ENCODE assay signal across 8 cellular contexts in the genomic region with DNA sequence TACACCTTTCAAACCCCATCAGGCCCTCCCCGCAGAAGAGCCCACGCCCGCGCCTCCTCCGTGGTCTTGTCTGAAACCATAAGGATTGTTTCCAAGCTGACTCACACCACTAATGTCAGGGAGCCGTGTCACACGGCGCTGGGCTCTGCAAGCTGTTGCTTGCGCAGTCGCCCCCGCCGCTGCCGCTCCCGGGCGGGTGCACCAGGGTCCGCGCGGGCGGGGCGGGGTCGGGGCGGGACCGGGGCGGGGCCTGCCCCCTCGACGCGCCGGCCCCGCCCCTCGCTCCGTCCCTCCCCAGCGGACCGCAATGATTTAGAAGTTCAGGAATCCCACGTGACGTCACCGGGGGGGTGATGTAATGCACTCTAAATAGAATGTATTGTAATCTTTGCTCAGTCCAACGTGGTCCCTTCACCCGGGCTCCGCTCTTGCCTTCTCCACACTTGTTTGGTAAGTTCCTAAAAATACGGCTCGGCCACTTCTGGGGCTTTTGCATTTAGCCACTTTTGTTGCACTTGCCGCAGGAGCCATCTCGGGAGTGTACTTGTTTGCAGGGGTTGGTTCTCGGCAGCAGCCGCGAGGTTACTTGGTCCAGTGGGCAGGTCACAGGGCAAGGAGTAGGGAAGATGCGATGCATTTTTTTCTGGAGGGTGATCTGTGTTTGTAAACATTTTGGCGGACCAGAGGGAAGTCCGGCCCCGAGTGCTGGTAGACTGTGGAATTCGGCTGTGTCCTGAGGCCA. TPM values are rescaled to one million over a fixed set of nuclear protein-coding genes. Genes with fewer than 3 reads are reported as not detected.
DNase-seq lines count a peak whose midpoint lies in the region; ATAC-seq, FAIRE-seq and TF ChIP-seq lines count a peak whose summit lies in the region.

No MANE protein-coding gene starts in this region.

- H3K4me1 Mint-ChIP-seq in CD8-positive, alpha-beta T cell (ENCODE audit: low read depth): peaks cover 27% of the 10 kb centered on the region
- peaks cover 12% of the 10 kb centered on the region for H3K4me1 Mint-ChIP-seq in activated CD8-positive, alpha-beta memory T cell treated with anti-CD3 and anti-CD28 coated beads, Interleukin-2, amount 10 ng/mL, durations not matched to agents 7 days and 5 days

- peak overlapping the region; percentile 50 for H3K4me3 ChIP-seq in CD8-positive, alpha-beta T cell (ENCODE audit: low read depth, low read length)
- peak overlapping the region; percentile 51 to 87 (median 79) for H3K4me3 ChIP-seq in endothelial cell of umbilical vein (replicated peaks in 1 of 3; ENCODE audit: insufficient read depth in 1 of 3, low read depth in 1 of 3, low read length in 3 of 3)

- H3K9ac ChIP-seq in endothelial cell of umbilical vein (replicated peaks; ENCODE audit: extremely low read depth, insufficient read depth, low read length): peak overlapping the region; percentile 84

- H2AFZ ChIP-seq in endothelial cell of umbilical vein (ENCODE audit: low read depth, low read length): peak overlapping the region; percentile 64

- peak; percentile 91 for FAIRE-seq in endothelial cell of umbilical vein (lab: Jason Lieb, UNC)
- FAIRE-seq in GM19239 (lab: Jason Lieb, UNC): no peak

- intact Hi-C loops in CD8-positive, alpha-beta T cell (cut with DNase I, micrococcal nuclease): no loop called here
- intact Hi-C loops in endothelial cell of umbilical vein (cut with micrococcal nuclease): loop anchor here (1.0 to 5.0 kb wide), 6 partner anchors 100 to 443 kb away; no protein-coding TSS in a partner anchor

- no peaks in the 10 kb centered on the region for H4K20me1 ChIP-seq in endothelial cell of umbilical vein (replicated peaks; ENCODE audit: control insufficient read depth, extremely low read depth, insufficient read depth, low read length)

- POLR2A ChIA-PET in CD8-positive, alpha-beta T cell (lab: Charles Lee): no interaction called here
- POLR2A ChIA-PET in endothelial cell of umbilical vein (lab: Charles Lee): interaction anchor here (0.6 kb wide), 1 partner anchor 216 kb away, joined by 5 read pairs; no protein-coding TSS in a partner anchor

- H3K36me3 ChIP-seq in CD8-positive, alpha-beta T cell (ENCODE audit: insufficient read depth, low read length): no peaks in the 10 kb centered on the region
- no peaks in the 10 kb centered on the region for H3K36me3 ChIP-seq in endothelial cell of umbilical vein (ENCODE audit: control insufficient read depth in 2 of 2, extremely low read depth in 1 of 2, insufficient read depth in 2 of 2, low read length in 2 of 2)

- H3K4me3 Mint-ChIP-seq in CD8-positive, alpha-beta T cell: peak overlapping the region; percentile 85
- peak overlapping the region; percentile 58 for H3K4me3 Mint-ChIP-seq in activated CD8-positive, alpha-beta memory T cell treated with anti-CD3 and anti-CD28 coated beads, Interleukin-2, amount 10 ng/mL, durations not matched to agents 7 days and 5 days

- H3K27ac ChIP-seq in CD8-positive, alpha-beta T cell (ENCODE audit: low read depth, low read length): no peak overlapping the region
- H3K27ac ChIP-seq in endothelial cell of umbilical vein (ENCODE audit: insufficient read depth, low read depth, low read length): peak overlapping the region; percentile 63

- no peak for TF ChIP-seq POLR2A in endothelial cell of umbilical vein (IDR thresholded peaks at IDR 0.05; ENCODE audit: low read depth, low read length)

- CTCF ChIA-PET in CD8-positive, alpha-beta T cell (lab: Charles Lee): no interaction called here
- CTCF ChIA-PET in activated CD8-positive, alpha-beta memory T cell treated with anti-CD3 and anti-CD28 coated beads, Interleukin-2, amount 10 ng/mL, durations not matched to agents 7 days and 5 days (lab: Charles Lee): no interaction called here
- CTCF ChIA-PET in endothelial cell of umbilical vein (lab: Charles Lee): interaction anchor here (0.8 to 2.3 kb wide), 4 partner anchors 9 to 513 kb away, joined by 3 to 4 read pairs (median 4); no protein-coding TSS in a partner anchor

- dilution Hi-C loops in endothelial cell of umbilical vein (cut with MboI; ENCODE audit: extremely low pct_ligation_motif_present, low sequenced_read_pairs): no loop called here

- H3K9me3 ChIP-seq in CD8-positive, alpha-beta T cell (ENCODE audit: low read length): no peaks in the 10 kb centered on the region
- no peaks in the 10 kb centered on the region for H3K9me3 ChIP-seq in endothelial cell of umbilical vein (replicated peaks; ENCODE audit: control insufficient read depth, insufficient read depth, low read length)

- H3K27ac Mint-ChIP-seq in CD8-positive, alpha-beta T cell: no peak overlapping the region
- peak overlapping the region; percentile 39 for H3K27ac Mint-ChIP-seq in activated CD8-positive, alpha-beta memory T cell treated with anti-CD3 and anti-CD28 coated beads, Interleukin-2, amount 10 ng/mL, durations not matched to agents 7 days and 5 days

- DNase-seq in CD8-positive, alpha-beta T cell: peak in 6 of 7 experiments; percentile 5 to 66 (median 28)
- DNase-seq in NCI-H748 (lab: John Stamatoyannopoulos, UW; ENCODE audit: unreplicated experiment): peak; percentile 94
- peak; percentile 62 for DNase-seq in activated CD8-positive, alpha-beta memory T cell treated with anti-CD3 and anti-CD28 coated beads, Interleukin-2, amount 10 ng/mL, durations not matched to agents 7 days and 5 days
- DNase-seq in endothelial cell of umbilical vein (ENCODE audit: low read depth, low spot score): peak; percentile 93
- peak; percentile 94 for DNase-seq in mesenteric fat pad (ENCODE audit: low spot score)
- DNase-seq in stimulated activated CD8-positive, alpha-beta memory T cell treated with anti-CD3 and anti-CD28 coated beads, Interleukin-12 subunit alpha, Interleukin-12 subunit beta, amount 100 ng/mL, for 4 hours (ENCODE audit: low read depth): peak; percentile 57
- DNase-seq in GM19239 (ENCODE audit: insufficient read length, low spot score): no peak

- H3K27me3 ChIP-seq in CD8-positive, alpha-beta T cell (ENCODE audit: insufficient read depth, low read length): peaks cover 35% of the 10 kb centered on the region
- H3K27me3 ChIP-seq in endothelial cell of umbilical vein (ENCODE audit: control insufficient read depth in 2 of 2, insufficient read depth in 2 of 2, low read length in 2 of 2): no peaks in the 10 kb centered on the region

- H3K9me1 ChIP-seq in endothelial cell of umbilical vein (replicated peaks; ENCODE audit: control insufficient read depth, extremely low read depth, insufficient read depth, low read length): no peaks in the 10 kb centered on the region

- no peaks in the 10 kb centered on the region for H3K79me2 ChIP-seq in endothelial cell of umbilical vein (ENCODE audit: control insufficient read depth, insufficient read depth, low read length)

- peak overlapping the region; percentile 98 for H3K4me2 ChIP-seq in endothelial cell of umbilical vein (ENCODE audit: insufficient read depth, low read length)

- no peaks in the 10 kb centered on the region for H3K9me3 Mint-ChIP-seq in CD8-positive, alpha-beta T cell
- H3K9me3 Mint-ChIP-seq in activated CD8-positive, alpha-beta memory T cell treated with anti-CD3 and anti-CD28 coated beads, Interleukin-2, amount 10 ng/mL, durations not matched to agents 7 days and 5 days (ENCODE audit: low read depth): no peaks in the 10 kb centered on the region

- ATAC-seq in CD8-positive, alpha-beta T cell: peak; percentile 67
- peak; percentile 56 for ATAC-seq in HG02885 (IDR thresholded peaks at IDR 0.05; ENCODE audit: poor library complexity, unreplicated experiment)
- ATAC-seq in activated CD8-positive, alpha-beta memory T cell treated with anti-CD3 and anti-CD28 coated beads, Interleukin-2, amount 10 ng/mL, durations not matched to agents 7 days and 5 days: peak; percentile 59

- no peaks in the 10 kb centered on the region for H3K36me3 Mint-ChIP-seq in CD8-positive, alpha-beta T cell
- H3K36me3 Mint-ChIP-seq in activated CD8-positive, alpha-beta memory T cell treated with anti-CD3 and anti-CD28 coated beads, Interleukin-2, amount 10 ng/mL, durations not matched to agents 7 days and 5 days: no peaks in the 10 kb centered on the region

- BruUV-seq in endothelial cell of umbilical vein (replicated peaks; lab: Mats Ljungman, UMichigan): TSS peak; percentile 82

- H3K27me3 Mint-ChIP-seq in CD8-positive, alpha-beta T cell (ENCODE audit: low read depth): peaks cover 66% of the 10 kb centered on the region
- H3K27me3 Mint-ChIP-seq in activated CD8-positive, alpha-beta memory T cell treated with anti-CD3 and anti-CD28 coated beads, Interleukin-2, amount 10 ng/mL, durations not matched to agents 7 days and 5 days: peaks cover 68% of the 10 kb centered on the region

- H3K4me1 ChIP-seq in CD8-positive, alpha-beta T cell (ENCODE audit: insufficient read depth, low read length): peaks cover 20% of the 10 kb centered on the region
- H3K4me1 ChIP-seq in endothelial cell of umbilical vein (ENCODE audit: control insufficient read depth, extremely low read depth, insufficient read depth, low read length): peaks cover 15% of the 10 kb centered on the region

- TF ChIP-seq CTCF in CD8-positive, alpha-beta T cell (IDR thresholded peaks at IDR 0.05): no peak
- no peak for TF ChIP-seq CTCF in endothelial cell of umbilical vein (IDR thresholded peaks at IDR 0.05; ENCODE audit: extremely low read depth in 1 of 2, insufficient read depth in 1 of 2, low read depth in 1 of 2, low read length in 2 of 2)

TF ChIP-seq in endothelial cell of umbilical vein, 7 proteins besides CTCF, POLR2A, EP300 and RAD21:
- TF ChIP-seq, protein P1, sequence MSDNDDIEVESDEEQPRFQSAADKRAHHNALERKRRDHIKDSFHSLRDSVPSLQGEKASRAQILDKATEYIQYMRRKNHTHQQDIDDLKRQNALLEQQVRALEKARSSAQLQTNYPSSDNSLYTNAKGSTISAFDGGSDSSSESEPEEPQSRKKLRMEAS (IDR thresholded peaks at IDR 0.05; ENCODE audit: insufficient read depth, insufficient read length): no peak
- peak; percentile 92 for TF ChIP-seq JUN (IDR thresholded peaks at IDR 0.05; ENCODE audit: borderline replicate concordance, insufficient read depth, insufficient read length, low read depth)

RNA-seq across cellular contexts. Expression of a gene that starts 3.2 kb away (rescaled TPM):
- total RNA-seq in CD8-positive, alpha-beta T cell: not detected
- not detected for total RNA-seq in activated CD8-positive, alpha-beta memory T cell treated with anti-CD3 and anti-CD28 coated beads, Interleukin-2, amount 10 ng/mL, durations not matched to agents 7 days and 5 days
- 13.8 and 19.6 TPM in 2 replicates for total RNA-seq in endothelial cell of umbilical vein
- polyA plus RNA-seq in endothelial cell of umbilical vein: 28.4 and 32.7 TPM in 2 replicates
- polyA plus RNA-seq in endothelial cell of umbilical vein (2011; cell fraction: cytosol; rRNA removed): 11.2 and 11.9 TPM in 2 replicates
- 61.3 and 61.6 TPM in 2 replicates for polyA plus RNA-seq in endothelial cell of umbilical vein (2011; cell fraction: nucleus; rRNA removed)
- 6.4 TPM in 2 replicates for polyA plus RNA-seq in endothelial cell of umbilical vein (2012)
- 55.3 and 77.5 TPM in 2 replicates for polyA minus RNA-seq in endothelial cell of umbilical vein
- not detected for polyA minus RNA-seq in endothelial cell of umbilical vein (2011; cell fraction: cytosol; rRNA and poly(A)+ RNA removed)
- polyA minus RNA-seq in endothelial cell of umbilical vein (2011; cell fraction: nucleus; rRNA and poly(A)+ RNA removed): 149 and 150 TPM in 2 replicates
- 45.3 TPM for total RNA-seq in mesenteric fat pad

Comparison
In these comparisons a context has a peak if more than half of its experiments do, and no peak if none do; other contexts are left out.
1. RNA of a gene that starts 3.2 kb away (total RNA-seq): 45.3 TPM in mesenteric fat pad (single experiment) and 13.8 to 19.6 TPM in endothelial cell of umbilical vein; not detected in activated CD8-positive, alpha-beta memory T cell treated with anti-CD3 and anti-CD28 coated beads, Interleukin-2, amount 10 ng/mL, durations not matched to agents 7 days and 5 days and not detected in CD8-positive, alpha-beta T cell; every median in the first group is over 10 times any median in the second.
2. Peak in every context shown above with its lines, with median percentiles within 50 percentile points of each other: ATAC-seq.